2 cellular contexts compared by ENCODE assay signal in the genomic region with DNA sequence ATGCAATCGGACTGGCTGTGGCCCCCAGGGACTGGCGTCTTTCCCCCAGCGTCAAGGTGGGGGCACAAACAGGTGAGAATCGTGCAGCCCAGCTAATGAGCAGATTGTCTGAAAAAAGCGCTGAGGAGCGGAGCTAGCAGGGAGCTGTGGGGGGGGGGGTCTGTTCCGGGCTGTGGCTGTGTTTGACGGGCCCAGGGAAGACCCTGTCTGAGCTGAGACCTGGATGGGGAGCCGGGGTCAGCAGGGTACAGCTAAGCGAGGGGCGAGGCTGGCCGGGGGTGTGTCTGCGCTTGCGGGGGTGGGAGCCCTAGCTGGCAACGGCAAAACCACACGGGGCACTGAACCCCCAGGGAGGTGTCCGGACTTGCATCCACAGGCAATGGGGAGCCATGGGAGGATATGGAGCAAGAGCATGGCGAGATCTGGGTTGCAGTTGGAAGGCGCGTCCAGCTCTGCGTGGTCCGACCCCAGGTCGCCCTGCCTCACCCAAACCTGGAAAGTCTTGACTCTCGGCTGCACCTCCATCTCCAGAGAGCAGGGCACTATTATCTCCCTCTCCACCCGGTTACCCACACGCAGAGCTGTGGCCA.
TF ChIP-seq lines count a peak whose summit lies in the region.

No MANE protein-coding gene starts in this region.

TF ChIP-seq in HepG2, 621 proteins besides CTCF, POLR2A, EP300 and RAD21:
- TF ChIP-seq ZMYM3 (CRISPR knock-in tag; IDR thresholded peaks at IDR 0.05) = 0 out of 2 replicates have a peak, but pooled peaks have one; percentile 37
- no peak for TF ChIP-seq ZNF101 (CRISPR knock-in tag; IDR thresholded peaks at IDR 0.05; ENCODE audit: borderline replicate concordance, low read depth)
- no peak for TF ChIP-seq GATAD1 (CRISPR knock-in tag; IDR thresholded peaks at IDR 0.05)

TF ChIP-seq in WTC11, 78 proteins besides CTCF, POLR2A, EP300 and RAD21:
- TF ChIP-seq ZNF396 (CRISPR knock-in tag; IDR thresholded peaks at IDR 0.05; ENCODE audit: borderline replicate concordance) = no peak
- TF ChIP-seq GTF2I (CRISPR knock-in tag; conservative IDR thresholded peaks at IDR 0.05) = peak; percentile 86
